1 cellular context compared by ENCODE assay signal in the genomic region with DNA sequence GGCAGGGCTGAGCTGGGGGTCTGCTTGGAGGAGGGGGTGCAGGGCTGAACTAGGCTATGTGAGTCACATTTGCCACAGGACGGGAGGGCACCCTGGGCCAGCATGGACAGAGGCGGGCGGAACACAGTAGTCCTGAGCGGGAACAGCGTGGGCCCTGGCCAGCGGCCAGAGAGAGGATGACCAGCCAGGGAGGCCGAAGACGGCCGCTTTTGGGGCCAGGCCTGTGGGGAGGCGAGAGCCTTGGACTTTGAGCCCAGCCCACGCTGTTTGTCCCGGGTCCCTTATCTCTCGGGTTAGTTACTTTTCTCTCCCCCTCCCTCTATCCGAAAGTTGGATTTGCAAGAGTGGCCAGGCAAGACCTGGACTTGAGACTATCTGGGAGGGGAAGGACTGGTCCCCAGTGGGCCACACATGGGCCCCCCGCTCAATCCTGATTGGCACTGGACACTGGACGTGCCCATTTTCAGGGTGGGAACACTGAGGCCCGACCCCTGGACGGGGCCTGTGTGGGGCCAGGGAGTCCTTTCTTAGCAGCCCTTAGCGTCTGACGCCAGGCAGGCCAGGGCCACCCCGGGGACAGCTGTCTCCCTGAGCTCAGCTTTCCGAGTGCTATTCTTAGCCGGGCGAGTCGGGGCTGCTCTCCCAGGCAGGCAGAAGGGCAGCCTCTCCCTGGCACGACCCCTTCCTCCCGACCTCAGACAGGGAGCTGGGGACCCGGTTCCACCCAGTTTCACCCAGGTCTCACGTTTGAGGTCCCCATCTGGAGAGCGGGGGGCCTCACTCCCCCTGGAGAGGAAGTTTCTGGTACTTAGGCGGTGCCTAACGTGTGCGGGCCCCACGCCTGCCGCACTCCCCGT.
TF ChIP-seq lines count a peak whose summit lies in the region.

No MANE protein-coding gene starts in this region.

TF ChIP-seq in K562, 482 proteins besides CTCF, POLR2A, EP300 and RAD21 (continued from another document):
- TF ChIP-seq ATF1 (CRISPR knock-in tag; IDR thresholded peaks at IDR 0.05) (no peak), ATF1 (tag; IDR thresholded peaks at IDR 0.05) (peak; percentile 14; the same call in 1 of the 2 replicates), RCOR1 (IDR thresholded peaks at IDR 0.05; ENCODE audit: borderline replicate concordance in 1 of 2, low read depth in 2 of 2, low read length in 2 of 2) (peak; percentile 75 to 96; a peak in 3 of 4 replicates), NR4A1 (CRISPR knock-in tag; IDR thresholded peaks at IDR 0.05) (no peak), NR4A1 (tag; IDR thresholded peaks at IDR 0.05) (no peak), L3MBTL2 (IDR thresholded peaks at IDR 0.05) (no peak), SMARCB1 (IDR thresholded peaks at IDR 0.05; ENCODE audit: insufficient read length, low read depth) (no peak), SP1 (CRISPR knock-in tag; IDR thresholded peaks at IDR 0.05) (peak; percentile 40; the same call in 1 of the 2 replicates), TARDBP (IDR thresholded peaks at IDR 0.05) (no peak), ZNF239 (CRISPR knock-in tag; IDR thresholded peaks at IDR 0.05) (no peak), CBFB (CRISPR knock-in tag; IDR thresholded peaks at IDR 0.05) (no peak), ESRRA (IDR thresholded peaks at IDR 0.05; ENCODE audit: borderline replicate concordance, low read depth) (0 out of 2 replicates have a peak, but pooled peaks have one; percentile 43), HDAC2 (IDR thresholded peaks at IDR 0.05) (peak; percentile 98), PHF20 (IDR thresholded peaks at IDR 0.05; ENCODE audit: partially characterized antibody) (peak; percentile 57), SIN3A (IDR thresholded peaks at IDR 0.05; ENCODE audit: borderline replicate concordance in 2 of 2, control insufficient read depth in 1 of 2, low read depth in 2 of 2, low read length in 2 of 2) (peak in 1 of 2 experiments; percentile 3; a peak in 1 of 4 replicates), MEF2D (tag; conservative IDR thresholded peaks at IDR 0.05; ENCODE audit: low read depth) (0 out of 2 replicates have a peak, but pooled peaks have one; percentile 38), XRCC5 (IDR thresholded peaks at IDR 0.05; ENCODE audit: low read depth, low read length) (no peak), HDAC1 (IDR thresholded peaks at IDR 0.05) (peak; percentile 74 to 82), ZNF253 (CRISPR knock-in tag; conservative IDR thresholded peaks at IDR 0.05) (no peak), MYNN (IDR thresholded peaks at IDR 0.05) (peak; percentile 13; the same call in 1 of the 2 replicates), MYNN (CRISPR knock-in tag; IDR thresholded peaks at IDR 0.05) (no peak), ZNF444 (CRISPR knock-in tag; IDR thresholded peaks at IDR 0.05) (peak; percentile 68; the same call in 1 of the 2 replicates), CC2D1A (IDR thresholded peaks at IDR 0.05) (peak; percentile 56; the same call in 1 of the 2 replicates), RBM25 (IDR thresholded peaks at IDR 0.05; ENCODE audit: low read depth, low read length, severe bottlenecking) (peak; percentile 94)
- TF ChIP-seq, protein P1, sequence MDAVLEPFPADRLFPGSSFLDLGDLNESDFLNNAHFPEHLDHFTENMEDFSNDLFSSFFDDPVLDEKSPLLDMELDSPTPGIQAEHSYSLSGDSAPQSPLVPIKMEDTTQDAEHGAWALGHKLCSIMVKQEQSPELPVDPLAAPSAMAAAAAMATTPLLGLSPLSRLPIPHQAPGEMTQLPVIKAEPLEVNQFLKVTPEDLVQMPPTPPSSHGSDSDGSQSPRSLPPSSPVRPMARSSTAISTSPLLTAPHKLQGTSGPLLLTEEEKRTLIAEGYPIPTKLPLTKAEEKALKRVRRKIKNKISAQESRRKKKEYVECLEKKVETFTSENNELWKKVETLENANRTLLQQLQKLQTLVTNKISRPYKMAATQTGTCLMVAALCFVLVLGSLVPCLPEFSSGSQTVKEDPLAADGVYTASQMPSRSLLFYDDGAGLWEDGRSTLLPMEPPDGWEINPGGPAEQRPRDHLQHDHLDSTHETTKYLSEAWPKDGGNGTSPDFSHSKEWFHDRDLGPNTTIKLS (IDR thresholded peaks at IDR 0.05; ENCODE audit: borderline replicate concordance, low read depth): no peak
- TF ChIP-seq, protein P2, sequence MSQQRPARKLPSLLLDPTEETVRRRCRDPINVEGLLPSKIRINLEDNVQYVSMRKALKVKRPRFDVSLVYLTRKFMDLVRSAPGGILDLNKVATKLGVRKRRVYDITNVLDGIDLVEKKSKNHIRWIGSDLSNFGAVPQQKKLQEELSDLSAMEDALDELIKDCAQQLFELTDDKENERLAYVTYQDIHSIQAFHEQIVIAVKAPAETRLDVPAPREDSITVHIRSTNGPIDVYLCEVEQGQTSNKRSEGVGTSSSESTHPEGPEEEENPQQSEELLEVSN (IDR thresholded peaks at IDR 0.05; ENCODE audit: borderline replicate concordance in 1 of 2, extremely low read depth in 1 of 2, insufficient read depth in 1 of 2, insufficient read length in 1 of 2, low read depth in 1 of 2, low read length in 1 of 2, poor library complexity in 1 of 2, severe bottlenecking in 1 of 2): no peak
- TF ChIP-seq, protein P3, sequence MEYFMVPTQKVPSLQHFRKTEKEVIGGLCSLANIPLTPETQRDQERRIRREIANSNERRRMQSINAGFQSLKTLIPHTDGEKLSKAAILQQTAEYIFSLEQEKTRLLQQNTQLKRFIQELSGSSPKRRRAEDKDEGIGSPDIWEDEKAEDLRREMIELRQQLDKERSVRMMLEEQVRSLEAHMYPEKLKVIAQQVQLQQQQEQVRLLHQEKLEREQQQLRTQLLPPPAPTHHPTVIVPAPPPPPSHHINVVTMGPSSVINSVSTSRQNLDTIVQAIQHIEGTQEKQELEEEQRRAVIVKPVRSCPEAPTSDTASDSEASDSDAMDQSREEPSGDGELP (CRISPR knock-in tag; IDR thresholded peaks at IDR 0.05; ENCODE audit: borderline replicate concordance): peak; percentile 62; the same call in 1 of the 2 replicates
- TF ChIP-seq, protein P4, sequence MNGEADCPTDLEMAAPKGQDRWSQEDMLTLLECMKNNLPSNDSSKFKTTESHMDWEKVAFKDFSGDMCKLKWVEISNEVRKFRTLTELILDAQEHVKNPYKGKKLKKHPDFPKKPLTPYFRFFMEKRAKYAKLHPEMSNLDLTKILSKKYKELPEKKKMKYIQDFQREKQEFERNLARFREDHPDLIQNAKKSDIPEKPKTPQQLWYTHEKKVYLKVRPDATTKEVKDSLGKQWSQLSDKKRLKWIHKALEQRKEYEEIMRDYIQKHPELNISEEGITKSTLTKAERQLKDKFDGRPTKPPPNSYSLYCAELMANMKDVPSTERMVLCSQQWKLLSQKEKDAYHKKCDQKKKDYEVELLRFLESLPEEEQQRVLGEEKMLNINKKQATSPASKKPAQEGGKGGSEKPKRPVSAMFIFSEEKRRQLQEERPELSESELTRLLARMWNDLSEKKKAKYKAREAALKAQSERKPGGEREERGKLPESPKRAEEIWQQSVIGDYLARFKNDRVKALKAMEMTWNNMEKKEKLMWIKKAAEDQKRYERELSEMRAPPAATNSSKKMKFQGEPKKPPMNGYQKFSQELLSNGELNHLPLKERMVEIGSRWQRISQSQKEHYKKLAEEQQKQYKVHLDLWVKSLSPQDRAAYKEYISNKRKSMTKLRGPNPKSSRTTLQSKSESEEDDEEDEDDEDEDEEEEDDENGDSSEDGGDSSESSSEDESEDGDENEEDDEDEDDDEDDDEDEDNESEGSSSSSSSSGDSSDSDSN (IDR thresholded peaks at IDR 0.05; ENCODE audit: borderline replicate concordance in 1 of 2, low read depth in 2 of 2, low read length in 2 of 2): 0 out of 4 replicates have a peak, but pooled peaks of 1 of the 2 experiments have one; percentile 34
TF ChIP-seq in K562: peak in this region for 47.
